Comparison of ENCODE assay signal across 16 cellular contexts in the genomic region with DNA sequence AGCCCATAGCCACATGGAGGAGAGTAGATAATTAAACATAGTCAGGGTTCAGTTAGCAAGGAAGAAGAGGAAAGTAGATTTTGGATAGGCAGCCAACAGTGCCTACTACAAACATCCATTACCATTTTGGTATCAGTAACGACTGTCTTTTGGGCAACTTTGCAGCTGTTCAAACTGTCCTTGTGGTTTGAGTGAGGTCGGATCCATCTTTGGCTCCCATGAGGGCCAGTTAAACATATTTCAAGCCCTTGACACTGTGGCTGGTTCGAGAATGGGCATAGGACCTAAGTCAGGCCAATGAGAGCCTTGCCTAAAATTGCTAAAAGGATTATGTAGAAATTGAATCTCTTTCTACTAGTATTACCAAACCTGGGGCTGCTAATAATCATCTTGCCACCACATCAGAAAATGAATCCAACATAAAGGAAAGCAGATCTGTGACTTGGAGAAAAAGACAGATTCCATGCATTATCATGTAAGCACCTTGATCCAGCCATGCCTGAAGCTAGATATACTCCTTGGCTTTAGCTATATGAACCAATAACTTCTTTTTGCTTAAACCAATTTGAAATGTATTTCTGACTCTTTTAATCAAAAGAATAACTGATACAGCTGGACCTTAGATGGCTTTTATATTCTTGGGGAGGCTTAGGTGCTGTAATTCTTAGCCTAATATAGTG.
DNase-seq lines count a peak whose midpoint lies in the region.
"Had no signal": no experiment of that assay in that cellular context is flagged by ENCODE, and none has a peak within 500 bp of the region (broad histone marks: within the 10 kb centered on the region; RNA-seq: fewer than 3 reads in every experiment).

No MANE protein-coding gene starts in this region.

- H3K27ac ChIP-seq in BLaER1: peak overlapping the region; percentile 94

- H3K4me2 ChIP-seq in BLaER1: peak overlapping the region; percentile 77
- H3K4me2 ChIP-seq: GM23338 had no signal

- no peaks in the 10 kb centered on the region for H3K27me3 ChIP-seq in BLaER1

- H3K4me1 ChIP-seq in BLaER1: peaks cover 78% of the 10 kb centered on the region

- H3K36me3 ChIP-seq in BLaER1: no peaks in the 10 kb centered on the region

- H4K20me1 ChIP-seq in BLaER1: no peaks in the 10 kb centered on the region

- H3K4me3 ChIP-seq in BLaER1: peak overlapping the region; percentile 54; the same call in 1 of the 2 replicates
- H3K4me3 ChIP-seq: GM12878, GM23338 had no signal

- DNase-seq in LHCN-M2 (ENCODE audit: low read depth) (peak; percentile 30), myocyte (ENCODE audit: low read depth) (peak; percentile 66), NCI-H526 treated with DMSO at 0.1 percent for 48 hours (lab: John Stamatoyannopoulos, UW) (no peak), A172 (ENCODE audit: low spot score) (no peak)
- no peak for DNase-seq in stimulated activated CD4-positive, alpha-beta T cell treated with anti-CD3 and anti-CD28 coated beads, Interleukin-4, amount 100 ng/mL, for 1 hour
- DNase-seq: 8988T; CD4-positive, alpha-beta T cell; CD8-positive, alpha-beta memory T cell; DMS 273 treated with DMSO at 0.1 percent for 48 hours; DMS79; EL; GDM1; H9 had no signal

- peak overlapping the region; percentile 83 for H3K9ac ChIP-seq in BLaER1

- no peaks in the 10 kb centered on the region for H3K9me3 ChIP-seq in BLaER1

Comparison
In these comparisons a context has a peak if more than half of its experiments do, and no peak if none do; other contexts are left out.
1. DNase-seq: peak in LHCN-M2 (single experiment) and myocyte (single experiment); none in NCI-H526 treated with DMSO at 0.1 percent for 48 hours (single experiment), A172 (single experiment) and stimulated activated CD4-positive, alpha-beta T cell treated with anti-CD3 and anti-CD28 coated beads, Interleukin-4, amount 100 ng/mL, for 1 hour (single experiment).